In genomic region chr12:1041478-1041877, GRCh38 we compare ENCODE assay signal across 18 cellular contexts. TPM values are rescaled to one million over a fixed set of nuclear protein-coding genes. Genes with fewer than 3 reads are reported as not detected.
DNase-seq lines count a peak whose midpoint lies in the region; ATAC-seq, FAIRE-seq and TF ChIP-seq lines count a peak whose summit lies in the region.
"Had no signal": no experiment of that assay in that cellular context is flagged by ENCODE, and none has a peak within 500 bp of the region (broad histone marks: within the 10 kb centered on the region; RNA-seq: fewer than 3 reads in every experiment).

No MANE protein-coding gene starts in this region.

- RAD21 ChIA-PET in GM12878 (lab: Charles Lee; ENCODE audit: unreplicated experiment): no interaction called here

- intact Hi-C loops in GM12878 (cut with micrococcal nuclease; ENCODE audit: unreplicated experiment) (no loop called here), left colon (cut with DNase I, micrococcal nuclease) (no loop called here)
- intact Hi-C loops in CD8-positive, alpha-beta T cell (cut with DNase I, micrococcal nuclease): no loop called here

- TF ChIP-seq POLR2A in H54 (IDR thresholded peaks at IDR 0.05; ENCODE audit: low read depth, low read length): no peak
- TF ChIP-seq POLR2A in GM12878 (IDR thresholded peaks at IDR 0.05; ENCODE audit: low read depth, low read length): no peak

- SMC1A ChIA-PET in GM12878 (lab: Charles Lee; ENCODE audit: uncharacterized antibody, unreplicated experiment): no interaction called here

- H3K27me3 ChIP-seq in GM12878 (replicated peaks in 1 of 2; ENCODE audit: control insufficient read depth in 2 of 2, insufficient read depth in 2 of 2, low read length in 1 of 2) (no peaks in the 10 kb centered on the region; a peak in 1 of 4 replicates), small intestine (ENCODE audit: control insufficient read depth in 2 of 2, insufficient read depth in 2 of 2, low read length in 2 of 2) (no peaks in the 10 kb centered on the region)
- no peaks in the 10 kb centered on the region for H3K27me3 ChIP-seq in CD8-positive, alpha-beta T cell (ENCODE audit: insufficient read depth, low read length)
- H3K27me3 ChIP-seq: BLaER1 treated with 17β-estradiol and CSF1 and Interleukin-3, amounts not matched to agents 10 nM and 100 nM had no signal

- H3K79me2 ChIP-seq in GM12878 (ENCODE audit: control insufficient read depth, insufficient read depth, low read length): no peaks in the 10 kb centered on the region

- no peak overlapping the region for H3K4me2 ChIP-seq in GM12878 (ENCODE audit: control insufficient read depth, insufficient read depth)
- H3K4me2 ChIP-seq: BLaER1 treated with 17β-estradiol and CSF1 and Interleukin-3, amounts not matched to agents 10 nM and 100 nM; GM23338 had no signal

- H3K9ac ChIP-seq in GM12878 (ENCODE audit: control insufficient read depth, insufficient read depth, low read length): no peak overlapping the region
- H3K9ac ChIP-seq: BLaER1 treated with 17β-estradiol and CSF1 and Interleukin-3, amounts not matched to agents 10 nM and 100 nM had no signal

- TF ChIP-seq RAD21 in GM12878 (IDR thresholded peaks at IDR 0.05; ENCODE audit: insufficient read depth, low read depth, low read length): 0 out of 2 replicates have a peak, but pooled peaks have one; percentile 4

- BruUV-seq in GM12878 (replicated peaks; lab: Mats Ljungman, UMichigan): no TSS peak

- H3K4me3 ChIP-seq in GM12878: no peak overlapping the region
- H3K4me3 ChIP-seq in small intestine (ENCODE audit: low read depth in 1 of 2, low read length in 2 of 2): no peak overlapping the region
- H3K4me3 ChIP-seq in CD8-positive, alpha-beta T cell (ENCODE audit: low read depth, low read length): no peak overlapping the region
- H3K4me3 ChIP-seq: BLaER1 treated with 17β-estradiol and CSF1 and Interleukin-3, amounts not matched to agents 10 nM and 100 nM; GM23338 had no signal

- no peak overlapping the region for H3K4me3 Mint-ChIP-seq in CD8-positive, alpha-beta T cell
- H3K4me3 Mint-ChIP-seq: CD4-positive, alpha-beta T cell; GM23338; H9 had no signal

- TF ChIP-seq EP300 in GM12878 (IDR thresholded peaks at IDR 0.05; ENCODE audit: borderline replicate concordance in 1 of 2, control insufficient read depth in 1 of 2, low read depth in 2 of 2, low read length in 2 of 2): no peak

- POLR2A ChIA-PET in GM12878 (lab: Charles Lee): no interaction called here
- POLR2A ChIA-PET in CD8-positive, alpha-beta T cell (lab: Charles Lee): no interaction called here

- no peak for ATAC-seq in GM12878
- ATAC-seq in left colon: peak; percentile 93
- ATAC-seq in HG02571 (IDR thresholded peaks at IDR 0.05; ENCODE audit: unreplicated experiment): no peak
- no peak for ATAC-seq in CD8-positive, alpha-beta T cell
- ATAC-seq: GM23338, HepG2 had no signal

- no peaks in the 10 kb centered on the region for H3K27me3 Mint-ChIP-seq in CD8-positive, alpha-beta T cell (ENCODE audit: low read depth)
- H3K27me3 Mint-ChIP-seq: CD4-positive, alpha-beta T cell had no signal

- H3K9me3 ChIP-seq in GM12878 (replicated peaks; ENCODE audit: control insufficient read depth, insufficient read depth, low read length): no peaks in the 10 kb centered on the region
- H3K9me3 ChIP-seq in small intestine (ENCODE audit: control insufficient read depth, low read depth): no peaks in the 10 kb centered on the region
- no peaks in the 10 kb centered on the region for H3K9me3 ChIP-seq in CD8-positive, alpha-beta T cell (ENCODE audit: low read length)

- H3K27ac Mint-ChIP-seq in CD8-positive, alpha-beta T cell: no peak overlapping the region
- H3K27ac Mint-ChIP-seq: CD4-positive, alpha-beta T cell; GM23338; H9 had no signal

- FAIRE-seq in H54 (lab: Jason Lieb, UNC) (peak; percentile 82), GM12878 (lab: Jason Lieb, UNC) (no peak), small intestine (lab: Jason Lieb, UNC) (no peak)
- FAIRE-seq: HepG2, HTR-8/SVneo had no signal

- H3K36me3 ChIP-seq in GM12878 (ENCODE audit: control insufficient read depth in 2 of 2, insufficient read depth in 2 of 2, low read length in 1 of 2): no peaks in the 10 kb centered on the region
- H3K36me3 ChIP-seq in small intestine (ENCODE audit: control insufficient read depth in 2 of 2, insufficient read depth in 2 of 2, low read length in 2 of 2): no peaks in the 10 kb centered on the region
- no peaks in the 10 kb centered on the region for H3K36me3 ChIP-seq in CD8-positive, alpha-beta T cell (ENCODE audit: insufficient read depth, low read length)

- no peaks in the 10 kb centered on the region for H3K9me3 Mint-ChIP-seq in CD8-positive, alpha-beta T cell
- H3K9me3 Mint-ChIP-seq: CD4-positive, alpha-beta T cell; GM23338; H9 had no signal

- no peak overlapping the region for H3K27ac ChIP-seq in GM12878 (ENCODE audit: control insufficient read depth, insufficient read depth)
- no peak overlapping the region for H3K27ac ChIP-seq in small intestine (ENCODE audit: low read depth in 1 of 2, low read length in 1 of 2)
- H3K27ac ChIP-seq in CD8-positive, alpha-beta T cell (ENCODE audit: low read depth, low read length): no peak overlapping the region
- H3K27ac ChIP-seq: BLaER1 treated with 17β-estradiol and CSF1 and Interleukin-3, amounts not matched to agents 10 nM and 100 nM had no signal

- DNase-seq in H54 (ENCODE audit: insufficient read length, low spot score): no peak
- no peak for DNase-seq in GM12878 (ENCODE audit: low read depth, low spot score)
- no peak for DNase-seq in left colon
- DNase-seq in small intestine: peak; percentile 15
- no peak for DNase-seq in activated T-cell treated with anti-CD3 and anti-CD28 coated beads, Interleukin-2, amount 50 U/mL, for 48 hours
- no peak for DNase-seq in CD8-positive, alpha-beta T cell
- DNase-seq: ACHN; CD4-positive, alpha-beta T cell; DMS153; DMS79 treated with DMSO at 0.1 percent for 48 hours; EL; GDM1; H9 had no signal

- peaks cover 12% of the 10 kb centered on the region for H3K4me1 Mint-ChIP-seq in CD8-positive, alpha-beta T cell (ENCODE audit: low read depth)

- H3K4me1 ChIP-seq in GM12878 (ENCODE audit: control insufficient read depth, insufficient read depth, low read length): no peaks in the 10 kb centered on the region
- H3K4me1 ChIP-seq in small intestine (ENCODE audit: control insufficient read depth in 2 of 2, insufficient read depth in 1 of 2, low read depth in 1 of 2, low read length in 1 of 2): no peaks in the 10 kb centered on the region
- H3K4me1 ChIP-seq in CD8-positive, alpha-beta T cell (ENCODE audit: insufficient read depth, low read length): no peaks in the 10 kb centered on the region

- 0 out of 2 replicates have a peak, but pooled peaks cover under 1% of the 10 kb centered on the region for H4K20me1 ChIP-seq in GM12878 (ENCODE audit: control insufficient read depth, insufficient read depth)

- peaks cover 19% of the 10 kb centered on the region for H3K36me3 Mint-ChIP-seq in CD8-positive, alpha-beta T cell

- in situ Hi-C loops in GM12878 (cut with MboI): no loop called here

- WGBS in GM12878 (ENCODE audit: insufficient coverage, insufficient replicate concordance, low lambda C conversion rate, missing lambda C conversion rate): 97% methylated on average over 2 of the region's 2 CpGs
- WGBS in small intestine, 3 donors: 94 to 100% (median 99%) methylated on average over 2 of the region's 2 CpGs

- no peak for TF ChIP-seq CTCF in GM12878 (IDR thresholded peaks at IDR 0.05 in 2 of 3, conservative IDR thresholded peaks at IDR 0.05 in 1 of 3; ENCODE audit: control insufficient read depth in 2 of 3, extremely low read depth in 1 of 3, insufficient read depth in 1 of 3, low read depth in 3 of 3, low read length in 3 of 3)
- TF ChIP-seq CTCF in CD8-positive, alpha-beta T cell (IDR thresholded peaks at IDR 0.05): no peak

- CTCF ChIA-PET in GM12878 (lab: Yijun Ruan, JAX): interaction anchor here (0.8 kb wide), 1 partner anchor 26 kb away, joined by 5 read pairs; no protein-coding TSS in a partner anchor
- CTCF ChIA-PET in CD8-positive, alpha-beta T cell (lab: Charles Lee): no interaction called here

- H2AFZ ChIP-seq in GM12878 (ENCODE audit: control insufficient read depth, low read depth, low read length): no peak overlapping the region
- H2AFZ ChIP-seq: GM23338 had no signal

TF ChIP-seq in GM12878, 131 proteins besides CTCF, POLR2A, EP300 and RAD21 (continues in another document):
- no peak for TF ChIP-seq TCF3 (IDR thresholded peaks at IDR 0.05; ENCODE audit: borderline replicate concordance, insufficient read depth, low read depth, low read length)

RNA-seq across cellular contexts. Expression of gene ERC1, which starts 50.5 kb away (rescaled TPM):
- 68.5 and 75.2 TPM in 2 replicates for total RNA-seq in GM12878 (2013; cell fraction: nucleolus; rRNA removed)
- 3.2 and 5.0 TPM in 2 replicates for total RNA-seq in GM12878 (2014; rRNA removed)
- total RNA-seq in GM12878 (2014; rRNA removed; fragmentation: Illumina TruSeq; extraction: Trizol): 7.0 and 7.2 TPM in 2 replicates
- 6.6 and 7.7 TPM in 2 replicates for total RNA-seq in GM12878 (2021)
- 1.6 TPM for polyA plus RNA-seq in GM12878 (2011; ENCODE audit: low read depth)
- polyA plus RNA-seq in GM12878 (2011; rRNA removed): 8.0 and 9.3 TPM in 2 replicates
- polyA plus RNA-seq in GM12878 (2011; cell fraction: cytosol; rRNA removed): 5.9 and 7.4 TPM in 2 replicates
- 6.2 and 6.3 TPM in 2 replicates for polyA plus RNA-seq in GM12878 (2011; cell fraction: nucleus; rRNA removed)
- 1.4 and 2.1 TPM in 2 replicates for polyA plus RNA-seq in GM12878 (2012)
- polyA plus RNA-seq in GM12878 (2014; fragmentation: Illumina TruSeq; extraction: Trizol): 4.4 and 4.8 TPM in 2 replicates
- 1 to 10 TPM in 1 of 2 experiments, under 1 TPM in 1; 0.75 to 1.6 TPM for polyA plus RNA-seq in GM12878 (2014; fragmentation: Nextera tagmentation; extraction: Ambion mirVana)
- 2.3 and 2.7 TPM in 2 replicates for polyA plus RNA-seq in GM12878 (2014; rRNA removed)
- 1 to 10 TPM; 5.5 to 5.7 TPM for polyA plus RNA-seq in GM12878 (2016; fragmentation: Nextera tagmentation; extraction: Ambion mirVana)
- 24.5 and 27.1 TPM in 2 replicates for polyA minus RNA-seq in GM12878 (2011; rRNA and poly(A)+ RNA removed)
- 7.9 and 11.3 TPM in 2 replicates for polyA minus RNA-seq in GM12878 (2011; cell fraction: cytosol; rRNA and poly(A)+ RNA removed)
- 21.9 and 27.0 TPM in 2 replicates for polyA minus RNA-seq in GM12878 (2011; cell fraction: nucleus; rRNA and poly(A)+ RNA removed)
- 10 to 100 TPM; 43.1 to 46.0 TPM for total RNA-seq in left colon
- polyA plus RNA-seq in small intestine: 1 to 10 TPM; 1.8 to 8.5 (median 3.8) TPM
- 10 to 100 TPM; 34.5 to 34.6 TPM for total RNA-seq in CD8-positive, alpha-beta T cell
